1 cellular context compared by ENCODE assay signal in the genomic region with DNA sequence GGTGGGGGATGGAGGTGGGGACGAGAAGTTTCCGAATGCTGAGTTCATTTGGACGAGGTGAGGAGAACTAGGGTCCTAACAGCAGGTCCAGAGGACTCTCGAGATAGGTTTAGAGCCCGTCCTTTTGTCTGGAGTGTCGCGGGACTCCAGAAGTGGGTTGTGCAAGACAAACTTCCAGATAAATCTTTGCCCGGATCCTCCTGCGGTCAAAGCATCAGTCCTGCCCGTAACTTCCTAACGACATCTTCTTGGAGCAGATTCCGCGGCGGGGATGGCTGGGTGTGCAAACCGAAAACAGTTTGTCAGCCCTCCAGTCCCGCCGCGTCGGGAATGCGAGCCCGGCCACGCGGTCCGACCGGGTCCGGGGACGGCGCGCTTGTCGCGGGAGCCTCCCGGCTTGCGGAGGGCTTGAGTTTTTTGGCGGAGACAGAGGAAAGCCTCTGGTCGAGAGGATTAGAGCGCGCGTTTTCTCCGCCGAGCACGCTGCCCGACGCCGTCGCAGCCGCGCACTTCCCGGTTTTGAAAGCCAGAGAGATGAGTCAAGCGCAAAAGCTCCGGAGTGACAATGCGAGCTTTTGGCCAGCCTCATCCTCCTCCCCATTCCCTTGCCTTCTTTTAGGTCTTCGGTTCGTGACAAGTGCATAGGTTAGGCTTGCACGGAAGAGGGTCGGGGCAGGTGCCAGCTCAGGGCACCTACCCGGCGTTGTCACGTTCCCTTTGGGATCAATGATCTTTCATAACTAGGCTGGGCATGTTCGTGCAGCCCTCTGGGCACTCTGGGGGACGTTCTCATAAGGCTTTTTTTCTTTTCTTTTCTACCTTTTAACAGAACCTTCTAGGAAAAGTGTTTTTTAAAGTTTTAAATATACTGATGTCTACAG.
TF ChIP-seq lines count a peak whose summit lies in the region.

No MANE protein-coding gene starts in this region.

TF ChIP-seq in GM12878, 131 proteins besides CTCF, POLR2A, EP300 and RAD21 (continued from another document):
- TF ChIP-seq, protein P1, sequence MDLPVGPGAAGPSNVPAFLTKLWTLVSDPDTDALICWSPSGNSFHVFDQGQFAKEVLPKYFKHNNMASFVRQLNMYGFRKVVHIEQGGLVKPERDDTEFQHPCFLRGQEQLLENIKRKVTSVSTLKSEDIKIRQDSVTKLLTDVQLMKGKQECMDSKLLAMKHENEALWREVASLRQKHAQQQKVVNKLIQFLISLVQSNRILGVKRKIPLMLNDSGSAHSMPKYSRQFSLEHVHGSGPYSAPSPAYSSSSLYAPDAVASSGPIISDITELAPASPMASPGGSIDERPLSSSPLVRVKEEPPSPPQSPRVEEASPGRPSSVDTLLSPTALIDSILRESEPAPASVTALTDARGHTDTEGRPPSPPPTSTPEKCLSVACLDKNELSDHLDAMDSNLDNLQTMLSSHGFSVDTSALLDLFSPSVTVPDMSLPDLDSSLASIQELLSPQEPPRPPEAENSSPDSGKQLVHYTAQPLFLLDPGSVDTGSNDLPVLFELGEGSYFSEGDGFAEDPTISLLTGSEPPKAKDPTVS (IDR thresholded peaks at IDR 0.05; ENCODE audit: low read depth, low read length): no peak
- TF ChIP-seq, protein P2, sequence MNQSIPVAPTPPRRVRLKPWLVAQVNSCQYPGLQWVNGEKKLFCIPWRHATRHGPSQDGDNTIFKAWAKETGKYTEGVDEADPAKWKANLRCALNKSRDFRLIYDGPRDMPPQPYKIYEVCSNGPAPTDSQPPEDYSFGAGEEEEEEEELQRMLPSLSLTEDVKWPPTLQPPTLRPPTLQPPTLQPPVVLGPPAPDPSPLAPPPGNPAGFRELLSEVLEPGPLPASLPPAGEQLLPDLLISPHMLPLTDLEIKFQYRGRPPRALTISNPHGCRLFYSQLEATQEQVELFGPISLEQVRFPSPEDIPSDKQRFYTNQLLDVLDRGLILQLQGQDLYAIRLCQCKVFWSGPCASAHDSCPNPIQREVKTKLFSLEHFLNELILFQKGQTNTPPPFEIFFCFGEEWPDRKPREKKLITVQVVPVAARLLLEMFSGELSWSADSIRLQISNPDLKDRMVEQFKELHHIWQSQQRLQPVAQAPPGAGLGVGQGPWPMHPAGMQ (IDR thresholded peaks at IDR 0.05; ENCODE audit: borderline replicate concordance): no peak
- TF ChIP-seq DPF2 (IDR thresholded peaks at IDR 0.05) (0 out of 2 replicates have a peak, but pooled peaks have one; percentile 20), BRCA1 (IDR thresholded peaks at IDR 0.05; ENCODE audit: low read depth, low read length) (no peak), CHD2 (IDR thresholded peaks at IDR 0.05; ENCODE audit: borderline replicate concordance, low read depth, low read length) (no peak), IKZF1 (conservative IDR thresholded peaks at IDR 0.05) (peak; percentile 68), CBX3 (IDR thresholded peaks at IDR 0.05; ENCODE audit: borderline replicate concordance, low read depth) (no peak), BHLHE40 (IDR thresholded peaks at IDR 0.05; ENCODE audit: borderline replicate concordance in 1 of 2, low read depth in 2 of 2, low read length in 1 of 2) (peak in 1 of 2 experiments; percentile 19; a peak in 1 of 4 replicates), BCLAF1 (IDR thresholded peaks at IDR 0.05) (no peak), BCL3 (IDR thresholded peaks at IDR 0.05; ENCODE audit: borderline replicate concordance, insufficient read depth, low read depth, low read length, poor library complexity, severe bottlenecking) (no peak), FOXM1 (IDR thresholded peaks at IDR 0.05; ENCODE audit: low read depth, low read length) (no peak), LARP7 (IDR thresholded peaks at IDR 0.05) (0 out of 2 replicates have a peak, but pooled peaks have one; percentile 43)
- TF ChIP-seq, protein P3, sequence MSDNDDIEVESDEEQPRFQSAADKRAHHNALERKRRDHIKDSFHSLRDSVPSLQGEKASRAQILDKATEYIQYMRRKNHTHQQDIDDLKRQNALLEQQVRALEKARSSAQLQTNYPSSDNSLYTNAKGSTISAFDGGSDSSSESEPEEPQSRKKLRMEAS (IDR thresholded peaks at IDR 0.05; ENCODE audit: low read depth, low read length): 0 out of 2 replicates have a peak, but pooled peaks have one; percentile 9
